27 cellular contexts compared by ENCODE assay signal in the genomic region with DNA sequence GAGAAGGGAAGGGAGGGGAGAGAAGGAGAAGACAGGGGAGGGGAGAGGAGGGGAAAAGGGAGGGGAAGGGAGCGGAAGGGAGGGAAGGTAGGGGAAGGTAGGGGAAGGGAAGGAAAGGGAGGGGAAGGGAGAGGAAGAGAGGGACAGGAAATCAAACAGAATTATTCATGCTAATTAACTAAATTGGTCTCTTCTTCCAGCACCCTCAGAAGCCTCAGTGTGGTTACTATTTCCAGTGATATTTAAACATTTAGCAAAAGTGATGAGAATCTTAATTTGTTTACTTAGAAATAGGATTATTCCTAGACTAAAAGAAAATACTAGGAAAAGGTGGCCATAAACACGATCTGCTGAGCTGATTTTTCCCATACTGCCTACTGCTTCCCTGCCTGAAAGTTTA.
"Had no signal": no experiment of that assay in that cellular context is flagged by ENCODE, and none has a peak within 500 bp of the region (broad histone marks: within the 10 kb centered on the region; RNA-seq: fewer than 3 reads in every experiment).

No MANE protein-coding gene starts in this region.

- H3K9me3 Mint-ChIP-seq: effector memory CD8-positive, alpha-beta T cell; endodermal cell had no signal

- H3K27ac Mint-ChIP-seq: dendritic cell treated with granulocyte-macrophage colony-stimulating factor and Interleukin-4, amounts not matched to agents 40 ng/mL and 50 ng/mL, for 4 days; effector memory CD8-positive, alpha-beta T cell; endodermal cell had no signal

- FAIRE-seq: colon, endometrium, endothelial cell of umbilical vein, frontal cortex had no signal

- H3K4me1 Mint-ChIP-seq: endodermal cell had no signal

- H3K27me3 ChIP-seq: colonic mucosa, dorsolateral prefrontal cortex, esophagus squamous epithelium, foreskin keratinocyte, gastrocnemius medialis, gastroesophageal sphincter, heart left ventricle, heart right ventricle had no signal

- H3K4me1 ChIP-seq: colonic mucosa, esophagus squamous epithelium, foreskin keratinocyte, gastrocnemius medialis, gastroesophageal sphincter had no signal

- H3K9me3 ChIP-seq: colonic mucosa, esophagus squamous epithelium, gastrocnemius medialis, gastroesophageal sphincter, heart left ventricle, heart right ventricle had no signal

- DNase-seq: colonic mucosa; cortex of kidney; dorsolateral prefrontal cortex; effector CD4-positive, alpha-beta T cell; effector CD8-positive, alpha-beta T cell; effector memory CD4-positive, alpha-beta T cell; effector memory CD8-positive, alpha-beta T cell; endodermal cell; erythroblast; esophagus squamous epithelium; foreskin fibroblast; foreskin keratinocyte; foreskin melanocyte; gastrocnemius medialis; glutamatergic neuron; head of caudate nucleus; heart left ventricle; heart right ventricle had no signal

- H3K4me3 ChIP-seq: colonic mucosa, coronary artery, dorsolateral prefrontal cortex, esophagus squamous epithelium, gastrocnemius medialis, gastroesophageal sphincter, heart left ventricle, heart right ventricle had no signal

- H3K27ac ChIP-seq: colonic mucosa, coronary artery, dorsolateral prefrontal cortex, epithelial cell of prostate, esophagus squamous epithelium, foreskin keratinocyte, gastrocnemius medialis, gastroesophageal sphincter, heart left ventricle, heart right ventricle had no signal

- H3K4me3 Mint-ChIP-seq: dendritic cell treated with granulocyte-macrophage colony-stimulating factor and Interleukin-4, amounts not matched to agents 40 ng/mL and 50 ng/mL, for 4 days; effector memory CD8-positive, alpha-beta T cell; endodermal cell had no signal

- H3K36me3 ChIP-seq: colonic mucosa, esophagus squamous epithelium, gastrocnemius medialis, gastroesophageal sphincter, heart left ventricle, heart right ventricle had no signal

- ATAC-seq: effector memory CD8-positive, alpha-beta T cell; esophagus mucosa; foreskin keratinocyte; gastrocnemius medialis; gastroesophageal sphincter; heart left ventricle; heart right ventricle had no signal
